ENCODE assay signal across 8 cellular contexts in genomic region chr14:36070056-36071043, GRCh38.
DNase-seq lines count a peak whose midpoint lies in the region; ATAC-seq and TF ChIP-seq lines count a peak whose summit lies in the region.

No MANE protein-coding gene starts in this region.

- H3K27ac ChIP-seq in suprapubic skin, result no peak overlapping the region

- no peaks in the 10 kb centered on the region for H3K27me3 ChIP-seq in NT2/D1 (ENCODE audit: insufficient read depth, insufficient read length)
- no peaks in the 10 kb centered on the region for H3K27me3 ChIP-seq in suprapubic skin

- no peak overlapping the region for H3K9ac ChIP-seq in NT2/D1 (ENCODE audit: insufficient read length, low read depth)

- H3K4me1 ChIP-seq in NT2/D1 (ENCODE audit: insufficient read depth, insufficient read length) (no peaks in the 10 kb centered on the region), suprapubic skin (peaks cover 13% of the 10 kb centered on the region)

- DNase-seq in D341Med (ENCODE audit: low spot score), result peak; percentile 81
- peak; percentile 35 for DNase-seq in Jurkat, Clone E6-1 (ENCODE audit: low read depth, low spot score)
- peak; percentile 57 for DNase-seq in NT2/D1 (ENCODE audit: low read depth, low spot score)
- DNase-seq in astrocyte of the cerebellum (ENCODE audit: low read depth), result peak; percentile 73
- peak; percentile 82 for DNase-seq in iPS-NIHi7 (ENCODE audit: extremely low spot score)
- DNase-seq in stimulated activated CD4-positive, alpha-beta T cell treated with anti-CD3 and anti-CD28 coated beads, Interleukin-4, amount 100 ng/mL, for 24 hours, result peak; percentile 33
- no peak for DNase-seq in suprapubic skin (ENCODE audit: low spot score in 2 of 2)

- TF ChIP-seq CTCF in astrocyte of the cerebellum (IDR thresholded peaks at IDR 0.05; ENCODE audit: low read depth, low read length, missing control alignments) (peak; percentile 98), suprapubic skin (IDR thresholded peaks at IDR 0.05) (peak in 1 of 2 donors; percentile 49)

- H3K36me3 ChIP-seq in NT2/D1 (ENCODE audit: insufficient read depth, insufficient read length, low read length) (no peaks in the 10 kb centered on the region), suprapubic skin (no peaks in the 10 kb centered on the region)

- no peak for TF ChIP-seq POLR2A in suprapubic skin (IDR thresholded peaks at IDR 0.05)

- no peak for TF ChIP-seq EP300 in suprapubic skin (IDR thresholded peaks at IDR 0.05)

- 38% methylated on average over 12 of the region's 12 CpGs for WGBS in suprapubic skin

- peak; percentile 82 for ATAC-seq in GM19463 (IDR thresholded peaks at IDR 0.05; ENCODE audit: unreplicated experiment)

- in situ Hi-C loops in astrocyte of the cerebellum (cut with HindIII; ENCODE audit: low sequenced_read_pairs), result no loop called here

- no peak overlapping the region for H3K4me3 ChIP-seq in Jurkat, Clone E6-1 (ENCODE audit: low read length)
- H3K4me3 ChIP-seq in NT2/D1 (ENCODE audit: insufficient read length, low read depth) (no peak overlapping the region), astrocyte of the cerebellum (ENCODE audit: low read depth, low read length) (no peak overlapping the region), suprapubic skin (no peak overlapping the region)

- H3K9me3 ChIP-seq in NT2/D1 (ENCODE audit: insufficient read depth, low read length) (no peaks in the 10 kb centered on the region), suprapubic skin (no peaks in the 10 kb centered on the region)

Comparison
In these comparisons a context has a peak if more than half of its experiments do, and no peak if none do; other contexts are left out.
1. DNase-seq: peak in D341Med (single experiment), Jurkat, Clone E6-1 (single experiment), NT2/D1 (single experiment), astrocyte of the cerebellum (single experiment), iPS-NIHi7 (single experiment) and stimulated activated CD4-positive, alpha-beta T cell treated with anti-CD3 and anti-CD28 coated beads, Interleukin-4, amount 100 ng/mL, for 24 hours (single experiment); none in suprapubic skin (0 of 2).